In the genomic region with DNA sequence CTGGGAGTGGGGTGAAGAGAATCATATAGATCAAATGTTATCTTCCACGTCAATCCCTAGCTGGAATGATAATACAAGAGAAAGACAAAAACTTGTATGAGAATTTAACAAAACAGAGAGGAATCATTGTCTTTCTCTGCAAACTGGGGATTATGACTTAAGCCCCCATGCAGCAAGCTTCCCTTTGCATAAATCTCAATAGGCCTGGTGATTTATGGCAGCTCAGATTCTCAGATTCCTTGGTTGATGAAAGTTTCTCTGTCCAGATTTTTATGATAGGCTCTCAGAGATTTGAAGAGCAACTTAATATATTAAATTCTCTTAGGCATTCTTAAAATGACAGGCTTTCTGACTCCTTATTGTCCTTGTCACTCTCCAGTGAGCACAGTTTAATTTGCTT, we compare ENCODE assay signal across 23 cellular contexts. TPM values are rescaled to one million over a fixed set of nuclear protein-coding genes. Genes with fewer than 3 reads are reported as not detected.
DNase-seq lines count a peak whose midpoint lies in the region; ATAC-seq, FAIRE-seq and TF ChIP-seq lines count a peak whose summit lies in the region.
"Had no signal": no experiment of that assay in that cellular context is flagged by ENCODE, and none has a peak within 500 bp of the region (broad histone marks: within the 10 kb centered on the region; RNA-seq: fewer than 3 reads in every experiment).

No MANE protein-coding gene starts in this region.

- FAIRE-seq in GM12891 (lab: Jason Lieb, UNC) = no peak
- FAIRE-seq: A204.1, H54, RCC 7860 had no signal

- H3K4me3 ChIP-seq in gastrocnemius medialis = no peak overlapping the region
- H3K4me3 ChIP-seq: SJSA1 had no signal

- H3K27me3 ChIP-seq in gastrocnemius medialis = no peaks in the 10 kb centered on the region
- H3K27me3 ChIP-seq: SJSA1 had no signal

- peak overlapping the region; percentile 16 for H3K27ac Mint-ChIP-seq in activated naive CD8-positive, alpha-beta T cell
- no peak overlapping the region for H3K27ac Mint-ChIP-seq in activated naive CD8-positive, alpha-beta T cell treated with anti-CD3 and anti-CD28 coated beads for 36 hours
- H3K27ac Mint-ChIP-seq in mesothelial cell of epicardium = peak overlapping the region; percentile 47
- H3K27ac Mint-ChIP-seq: B cell, CD14-positive monocyte had no signal

- DNase-seq in activated naive CD8-positive, alpha-beta T cell treated with anti-CD3 and anti-CD28 coated beads for 36 hours = no peak
- DNase-seq in NCI-H82 treated with DMSO at 0.1 percent for 48 hours (lab: John Stamatoyannopoulos, UW; ENCODE audit: unreplicated experiment) = peak; percentile 27
- DNase-seq in mesothelial cell of epicardium (ENCODE audit: low spot score in 2 of 2, unreplicated experiment in 2 of 2) = no peak
- no peak for DNase-seq in substantia nigra (lab: John Stamatoyannopoulos, UW)
- no peak for DNase-seq in SIG-M5 (lab: John Stamatoyannopoulos, UW)
- DNase-seq in GM12891 (ENCODE audit: insufficient read length, low spot score) = no peak
- no peak for DNase-seq in gastrocnemius medialis
- DNase-seq: DMS 273 treated with DMSO at 0.1 percent for 48 hours, DMS79 treated with DMSO at 0.1 percent for 48 hours, KG1, NCI-H1092 treated with DMSO at 0.1 percent for 48 hours, NCI-H1436 treated with DMSO at 0.1 percent for 48 hours, NCI-H1930, NCI-H345, NCI-H524 treated with DMSO at 0.1 percent for 48 hours, OCI-M1 had no signal

- H3K36me3 Mint-ChIP-seq in activated naive CD8-positive, alpha-beta T cell = peaks cover 4% of the 10 kb centered on the region
- peaks cover 18% of the 10 kb centered on the region for H3K36me3 Mint-ChIP-seq in activated naive CD8-positive, alpha-beta T cell treated with anti-CD3 and anti-CD28 coated beads for 36 hours
- peaks cover 2% of the 10 kb centered on the region for H3K36me3 Mint-ChIP-seq in mesothelial cell of epicardium
- H3K36me3 Mint-ChIP-seq: CD14-positive monocyte had no signal

- H3K4me3 Mint-ChIP-seq in activated naive CD8-positive, alpha-beta T cell = no peak overlapping the region
- no peak overlapping the region for H3K4me3 Mint-ChIP-seq in activated naive CD8-positive, alpha-beta T cell treated with anti-CD3 and anti-CD28 coated beads for 36 hours
- no peak overlapping the region for H3K4me3 Mint-ChIP-seq in mesothelial cell of epicardium
- H3K4me3 Mint-ChIP-seq: B cell, CD14-positive monocyte had no signal

- intact Hi-C loops in gastrocnemius medialis (cut with DNase I; ENCODE audit: low total_unique reads) = no loop called here

- peak overlapping the region; percentile 33 for H3K27ac ChIP-seq in substantia nigra (ENCODE audit: low read depth, low read length, poor library complexity, severe bottlenecking)
- H3K27ac ChIP-seq in gastrocnemius medialis = no peak overlapping the region
- H3K27ac ChIP-seq: SJSA1 had no signal

- H3K9me3 ChIP-seq in gastrocnemius medialis = no peaks in the 10 kb centered on the region
- H3K9me3 ChIP-seq: SJSA1 had no signal

- peaks cover 82% of the 10 kb centered on the region for H3K4me1 Mint-ChIP-seq in activated naive CD8-positive, alpha-beta T cell (ENCODE audit: low read depth)
- H3K4me1 Mint-ChIP-seq in activated naive CD8-positive, alpha-beta T cell treated with anti-CD3 and anti-CD28 coated beads for 36 hours = peaks cover 70% of the 10 kb centered on the region
- peaks cover 46% of the 10 kb centered on the region for H3K4me1 Mint-ChIP-seq in mesothelial cell of epicardium
- H3K4me1 Mint-ChIP-seq: B cell, CD14-positive monocyte had no signal

- H3K9me3 Mint-ChIP-seq in activated naive CD8-positive, alpha-beta T cell (ENCODE audit: low read depth) = no peaks in the 10 kb centered on the region
- H3K9me3 Mint-ChIP-seq in activated naive CD8-positive, alpha-beta T cell treated with anti-CD3 and anti-CD28 coated beads for 36 hours = peaks cover 3% of the 10 kb centered on the region
- peaks cover 8% of the 10 kb centered on the region for H3K9me3 Mint-ChIP-seq in mesothelial cell of epicardium

- H3K27me3 Mint-ChIP-seq in activated naive CD8-positive, alpha-beta T cell = no peaks in the 10 kb centered on the region
- H3K27me3 Mint-ChIP-seq in activated naive CD8-positive, alpha-beta T cell treated with anti-CD3 and anti-CD28 coated beads for 36 hours = no peaks in the 10 kb centered on the region
- no peaks in the 10 kb centered on the region for H3K27me3 Mint-ChIP-seq in mesothelial cell of epicardium (ENCODE audit: low read depth)

- no peak for TF ChIP-seq CTCF in mesothelial cell of epicardium (IDR thresholded peaks at IDR 0.05; ENCODE audit: unreplicated experiment)
- no peak for TF ChIP-seq CTCF in gastrocnemius medialis (IDR thresholded peaks at IDR 0.05 in 4 of 5, conservative IDR thresholded peaks at IDR 0.05 in 1 of 5)

- in situ Hi-C loops in gastrocnemius medialis (cut with MboI; ENCODE audit: low sequenced_read_pairs in 4 of 4) = no loop called here

- no peaks in the 10 kb centered on the region for H3K4me1 ChIP-seq in gastrocnemius medialis

- no peaks in the 10 kb centered on the region for H3K36me3 ChIP-seq in gastrocnemius medialis
- H3K36me3 ChIP-seq: SJSA1 had no signal

- no peak for ATAC-seq in gastrocnemius medialis

- TF ChIP-seq POLR2A in GM12891 (IDR thresholded peaks at IDR 0.05; ENCODE audit: low read depth, low read length) = no peak
- TF ChIP-seq POLR2A in gastrocnemius medialis (IDR thresholded peaks at IDR 0.05) = no peak

TF ChIP-seq in GM12891, 5 proteins besides CTCF, POLR2A, EP300 and RAD21:
- TF ChIP-seq POLR2AphosphoS5 (IDR thresholded peaks at IDR 0.05; ENCODE audit: low read depth, low read length) (no peak), TAF1 (IDR thresholded peaks at IDR 0.05; ENCODE audit: low read depth, low read length) (no peak), POU2F2 (IDR thresholded peaks at IDR 0.05; ENCODE audit: low read depth, low read length) (no peak), SPI1 (IDR thresholded peaks at IDR 0.05; ENCODE audit: low read depth, low read length) (no peak), PAX5 (IDR thresholded peaks at IDR 0.05; ENCODE audit: insufficient read depth, low read length, severe bottlenecking) (no peak)

RNA-seq across cellular contexts. Expression of gene RASGRF2, which starts 56.0 kb away (rescaled TPM):
- total RNA-seq in activated naive CD8-positive, alpha-beta T cell treated with anti-CD3 and anti-CD28 coated beads for 36 hours = 10 to 100 TPM; 12.3 to 13.3 TPM
- total RNA-seq in mesothelial cell of epicardium = 4.5 to 5.7 TPM (median 5.5 TPM) in 3 replicates
- polyA plus RNA-seq in GM12891 (2012; ENCODE audit: low read depth, missing spikeins) = 0.09 TPM
- 1 to 10 TPM; 3.6 to 6.3 (median 4.8) TPM for total RNA-seq in gastrocnemius medialis
